12 cellular contexts compared by ENCODE assay signal in the genomic region with DNA sequence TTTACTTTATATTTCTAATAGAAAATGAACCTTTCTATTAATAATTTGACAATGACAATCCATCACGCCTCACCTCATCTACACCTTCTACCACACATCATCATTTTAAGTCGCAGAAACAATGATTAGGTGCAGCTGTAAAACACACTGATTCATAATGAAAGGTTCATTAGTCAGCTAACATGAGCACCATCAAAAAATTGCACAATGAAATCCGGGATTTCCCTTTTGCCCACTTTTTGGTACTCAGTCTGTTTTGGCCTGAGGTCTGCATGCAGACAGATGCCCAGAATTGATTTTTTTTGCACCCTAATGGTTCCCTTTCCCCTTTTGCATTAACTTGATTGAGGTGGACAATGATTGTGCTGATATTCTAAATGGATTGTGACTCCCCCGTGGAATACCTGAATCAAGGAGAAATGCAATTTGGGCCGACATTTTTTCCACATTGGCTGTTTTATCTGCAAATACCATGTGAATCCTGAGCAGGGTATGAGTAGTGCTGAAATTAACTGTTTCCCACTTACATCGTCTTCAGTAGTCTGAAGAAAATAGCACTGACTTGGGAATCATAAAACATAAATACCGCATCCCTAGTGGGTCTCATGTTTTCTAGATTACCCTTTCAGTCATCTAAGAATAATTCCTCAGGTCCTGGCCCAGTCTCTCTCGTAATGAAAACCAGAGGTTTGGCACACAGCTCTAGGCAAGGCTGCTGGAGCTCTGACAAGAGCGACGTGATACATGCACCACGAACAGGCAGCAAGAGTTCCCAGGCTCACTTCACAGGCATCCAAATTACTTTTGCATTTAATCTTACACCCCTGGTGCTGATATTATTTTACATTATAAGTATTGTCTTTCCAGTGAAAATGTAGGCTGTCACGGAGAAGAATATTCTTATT.
DNase-seq lines count a peak whose midpoint lies in the region; ATAC-seq and TF ChIP-seq lines count a peak whose summit lies in the region.
"Had no signal": no experiment of that assay in that cellular context is flagged by ENCODE, and none has a peak within 500 bp of the region (broad histone marks: within the 10 kb centered on the region; RNA-seq: fewer than 3 reads in every experiment).

No MANE protein-coding gene starts in this region.

- H3K4me3 ChIP-seq in GM06990 (replicated peaks; ENCODE audit: low read depth, low read length) (no peak overlapping the region), SK-N-MC (peak overlapping the region; percentile 20; the same call in 1 of the 2 replicates)
- H3K4me3 ChIP-seq: adrenal gland had no signal

- CTCF ChIA-PET in GM10248 (lab: Yijun Ruan, JAX): no interaction called here

- TF ChIP-seq CTCF in GM06990 (IDR thresholded peaks at IDR 0.05; ENCODE audit: insufficient read depth, low read length, poor library complexity, severe bottlenecking) (no peak), GM10248 (IDR thresholded peaks at IDR 0.05; ENCODE audit: control extremely low read depth, extremely low read depth, low read depth, missing control alignments) (no peak)

- ATAC-seq in sciatic nerve: peak; percentile 92
- ATAC-seq: naive thymus-derived CD4-positive, alpha-beta T cell had no signal

- POLR2A ChIA-PET in GM10248 (lab: Yijun Ruan, JAX): no interaction called here

- intact Hi-C loops in sciatic nerve (cut with DNase I): no loop called here

- no peaks in the 10 kb centered on the region for H3K27me3 ChIP-seq in GM06990 (replicated peaks; ENCODE audit: control insufficient read depth, insufficient read depth, low read length)
- H3K27me3 ChIP-seq: adrenal gland had no signal

- DNase-seq in GM06990 (ENCODE audit: extremely low read depth, insufficient read length): peak; percentile 55
- DNase-seq in SK-N-MC (ENCODE audit: low read depth, low spot score): no peak
- peak; percentile 91 for DNase-seq in fibroblast of the conjunctiva (ENCODE audit: low read depth)
- peak; percentile 67 for DNase-seq in sciatic nerve (ENCODE audit: low spot score)
- no peak for DNase-seq in GM10248 (ENCODE audit: extremely low spot score)
- DNase-seq in NCI-H1092 treated with DMSO at 0.1 percent for 48 hours (lab: John Stamatoyannopoulos, UW): no peak
- no peak for DNase-seq in NCI-H2171 (lab: John Stamatoyannopoulos, UW)
- no peak for DNase-seq in activated CD4-positive, alpha-beta T cell treated with anti-CD3 and anti-CD28 coated beads, Interleukin-2, amount 50 U/mL, for 48 hours
- DNase-seq: adrenal gland; COR-L47; naive thymus-derived CD4-positive, alpha-beta T cell; NCI-H2227 treated with DMSO at 0.1 percent for 48 hours had no signal

- H3K9ac ChIP-seq in SK-N-MC (ENCODE audit: insufficient read length): no peak overlapping the region

- no peaks in the 10 kb centered on the region for H3K36me3 ChIP-seq in GM06990 (ENCODE audit: control insufficient read depth, insufficient read depth, low read length)
- H3K36me3 ChIP-seq in SK-N-MC (ENCODE audit: insufficient read depth, low read length): no peaks in the 10 kb centered on the region
- H3K36me3 ChIP-seq: adrenal gland had no signal

- H3K9me3 ChIP-seq in SK-N-MC (ENCODE audit: low read depth, low read length): no peaks in the 10 kb centered on the region
- H3K9me3 ChIP-seq: adrenal gland had no signal

- H3K27ac ChIP-seq in SK-N-MC: no peak overlapping the region
- H3K27ac ChIP-seq: adrenal gland had no signal

Comparison
In these comparisons a context has a peak if more than half of its experiments do, and no peak if none do; other contexts are left out.
1. DNase-seq: peak in GM06990 (single experiment), fibroblast of the conjunctiva (single experiment) and sciatic nerve (single experiment); none in SK-N-MC (single experiment), GM10248 (single experiment), NCI-H1092 treated with DMSO at 0.1 percent for 48 hours (single experiment), NCI-H2171 (single experiment) and activated CD4-positive, alpha-beta T cell treated with anti-CD3 and anti-CD28 coated beads, Interleukin-2, amount 50 U/mL, for 48 hours (0 of 2).